Comparison of ENCODE assay signal across 1 cellular context in the genomic region with DNA sequence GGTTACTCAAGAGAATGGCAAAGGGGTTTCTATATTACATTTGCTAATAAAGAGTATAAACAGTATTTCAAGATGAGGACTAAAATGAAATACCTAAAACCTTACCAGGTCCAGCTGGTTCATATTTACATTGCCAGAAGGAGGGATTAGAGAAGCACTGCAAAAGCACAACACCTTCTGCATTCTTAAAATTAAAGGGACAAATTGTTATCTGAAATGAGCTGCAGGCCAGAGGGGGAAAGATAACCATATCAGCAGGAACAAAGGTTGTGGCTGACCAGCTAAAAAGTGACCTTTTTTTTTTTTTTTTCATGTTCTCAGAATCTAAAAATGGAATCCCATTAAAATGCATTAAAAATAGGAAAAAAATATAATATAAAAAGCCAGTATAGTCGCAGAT.
TF ChIP-seq lines count a peak whose summit lies in the region.

No MANE protein-coding gene starts in this region.

TF ChIP-seq in K562, 482 proteins besides CTCF, POLR2A, EP300 and RAD21 (continued from another document):
- TF ChIP-seq, protein P1, sequence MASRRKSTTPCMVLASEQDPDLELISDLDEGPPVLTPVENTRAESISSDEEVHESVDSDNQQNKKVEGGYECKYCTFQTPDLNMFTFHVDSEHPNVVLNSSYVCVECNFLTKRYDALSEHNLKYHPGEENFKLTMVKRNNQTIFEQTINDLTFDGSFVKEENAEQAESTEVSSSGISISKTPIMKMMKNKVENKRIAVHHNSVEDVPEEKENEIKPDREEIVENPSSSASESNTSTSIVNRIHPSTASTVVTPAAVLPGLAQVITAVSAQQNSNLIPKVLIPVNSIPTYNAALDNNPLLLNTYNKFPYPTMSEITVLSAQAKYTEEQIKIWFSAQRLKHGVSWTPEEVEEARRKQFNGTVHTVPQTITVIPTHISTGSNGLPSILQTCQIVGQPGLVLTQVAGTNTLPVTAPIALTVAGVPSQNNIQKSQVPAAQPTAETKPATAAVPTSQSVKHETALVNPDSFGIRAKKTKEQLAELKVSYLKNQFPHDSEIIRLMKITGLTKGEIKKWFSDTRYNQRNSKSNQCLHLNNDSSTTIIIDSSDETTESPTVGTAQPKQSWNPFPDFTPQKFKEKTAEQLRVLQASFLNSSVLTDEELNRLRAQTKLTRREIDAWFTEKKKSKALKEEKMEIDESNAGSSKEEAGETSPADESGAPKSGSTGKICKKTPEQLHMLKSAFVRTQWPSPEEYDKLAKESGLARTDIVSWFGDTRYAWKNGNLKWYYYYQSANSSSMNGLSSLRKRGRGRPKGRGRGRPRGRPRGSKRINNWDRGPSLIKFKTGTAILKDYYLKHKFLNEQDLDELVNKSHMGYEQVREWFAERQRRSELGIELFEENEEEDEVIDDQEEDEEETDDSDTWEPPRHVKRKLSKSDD (conservative IDR thresholded peaks at IDR 0.05; ENCODE audit: low read length) = no peak
- peak; percentile 80 for TF ChIP-seq CBFA2T2 (conservative IDR thresholded peaks at IDR 0.05)
- TF ChIP-seq, protein P2, sequence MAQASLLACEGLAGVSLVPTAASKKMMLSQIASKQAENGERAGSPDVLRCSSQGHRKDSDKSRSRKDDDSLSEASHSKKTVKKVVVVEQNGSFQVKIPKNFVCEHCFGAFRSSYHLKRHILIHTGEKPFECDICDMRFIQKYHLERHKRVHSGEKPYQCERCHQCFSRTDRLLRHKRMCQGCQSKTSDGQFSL (CRISPR knock-in tag; IDR thresholded peaks at IDR 0.05) = no peak
- TF ChIP-seq, protein P2 (tag; IDR thresholded peaks at IDR 0.05) = no peak
- TF ChIP-seq ARID1B (IDR thresholded peaks at IDR 0.05) = peak; percentile 84
- TF ChIP-seq ZNF780A (CRISPR knock-in tag; IDR thresholded peaks at IDR 0.05) = no peak
- TF ChIP-seq GATAD2A (IDR thresholded peaks at IDR 0.05) = no peak
- TF ChIP-seq FOXM1 (IDR thresholded peaks at IDR 0.05; ENCODE audit: low read depth) = peak; percentile 78
- TF ChIP-seq FOXM1 (CRISPR knock-in tag; IDR thresholded peaks at IDR 0.05; ENCODE audit: low read depth) = no peak
- TF ChIP-seq, protein P3, sequence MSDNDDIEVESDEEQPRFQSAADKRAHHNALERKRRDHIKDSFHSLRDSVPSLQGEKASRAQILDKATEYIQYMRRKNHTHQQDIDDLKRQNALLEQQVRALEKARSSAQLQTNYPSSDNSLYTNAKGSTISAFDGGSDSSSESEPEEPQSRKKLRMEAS (CRISPR knock-in tag; IDR thresholded peaks at IDR 0.05) = no peak
- peak; percentile 77; the same call in 1 of the 2 replicates for TF ChIP-seq PML (IDR thresholded peaks at IDR 0.05; ENCODE audit: low read length)
- no peak for TF ChIP-seq YBX1 (IDR thresholded peaks at IDR 0.05)
- TF ChIP-seq SMARCA4 (IDR thresholded peaks at IDR 0.05) = peak; percentile 71
- peak; percentile 76 for TF ChIP-seq MTA2 (IDR thresholded peaks at IDR 0.05; ENCODE audit: low read depth)
- TF ChIP-seq HNRNPK (IDR thresholded peaks at IDR 0.05; ENCODE audit: low read depth, low read length, poor library complexity, severe bottlenecking) = no peak
- no peak for TF ChIP-seq NCOA1 (IDR thresholded peaks at IDR 0.05; ENCODE audit: low read depth)
- TF ChIP-seq EGR1 (conservative IDR thresholded peaks at IDR 0.05) = no peak
- 0 out of 4 replicates have a peak, but pooled peaks of 1 of the 2 experiments have one; percentile 21 for TF ChIP-seq TBL1XR1 (IDR thresholded peaks at IDR 0.05; ENCODE audit: low read length in 2 of 2)
- TF ChIP-seq, protein P4, sequence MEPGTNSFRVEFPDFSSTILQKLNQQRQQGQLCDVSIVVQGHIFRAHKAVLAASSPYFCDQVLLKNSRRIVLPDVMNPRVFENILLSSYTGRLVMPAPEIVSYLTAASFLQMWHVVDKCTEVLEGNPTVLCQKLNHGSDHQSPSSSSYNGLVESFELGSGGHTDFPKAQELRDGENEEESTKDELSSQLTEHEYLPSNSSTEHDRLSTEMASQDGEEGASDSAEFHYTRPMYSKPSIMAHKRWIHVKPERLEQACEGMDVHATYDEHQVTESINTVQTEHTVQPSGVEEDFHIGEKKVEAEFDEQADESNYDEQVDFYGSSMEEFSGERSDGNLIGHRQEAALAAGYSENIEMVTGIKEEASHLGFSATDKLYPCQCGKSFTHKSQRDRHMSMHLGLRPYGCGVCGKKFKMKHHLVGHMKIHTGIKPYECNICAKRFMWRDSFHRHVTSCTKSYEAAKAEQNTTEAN (CRISPR knock-in tag; IDR thresholded peaks at IDR 0.05) = no peak
- TF ChIP-seq, protein P5, sequence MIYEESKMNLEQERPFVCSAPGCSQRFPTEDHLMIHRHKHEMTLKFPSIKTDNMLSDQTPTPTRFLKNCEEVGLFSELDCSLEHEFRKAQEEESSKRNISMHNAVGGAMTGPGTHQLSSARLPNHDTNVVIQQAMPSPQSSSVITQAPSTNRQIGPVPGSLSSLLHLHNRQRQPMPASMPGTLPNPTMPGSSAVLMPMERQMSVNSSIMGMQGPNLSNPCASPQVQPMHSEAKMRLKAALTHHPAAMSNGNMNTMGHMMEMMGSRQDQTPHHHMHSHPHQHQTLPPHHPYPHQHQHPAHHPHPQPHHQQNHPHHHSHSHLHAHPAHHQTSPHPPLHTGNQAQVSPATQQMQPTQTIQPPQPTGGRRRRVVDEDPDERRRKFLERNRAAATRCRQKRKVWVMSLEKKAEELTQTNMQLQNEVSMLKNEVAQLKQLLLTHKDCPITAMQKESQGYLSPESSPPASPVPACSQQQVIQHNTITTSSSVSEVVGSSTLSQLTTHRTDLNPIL (CRISPR knock-in tag; IDR thresholded peaks at IDR 0.05) = no peak
- TF ChIP-seq NR2C2 (CRISPR knock-in tag; IDR thresholded peaks at IDR 0.05) = no peak
- no peak for TF ChIP-seq NR2C2 (tag; IDR thresholded peaks at IDR 0.05)
- TF ChIP-seq ZNF436 (CRISPR knock-in tag; IDR thresholded peaks at IDR 0.05) = no peak
- no peak for TF ChIP-seq RBM14 (IDR thresholded peaks at IDR 0.05; ENCODE audit: borderline replicate concordance, insufficient read depth, low read depth, low read length)
- TF ChIP-seq KAT2B (IDR thresholded peaks at IDR 0.05; ENCODE audit: low read depth, low read length) = no peak
- TF ChIP-seq CBFA2T3 (IDR thresholded peaks at IDR 0.05) = peak; percentile 88
- peak; percentile 54 for TF ChIP-seq STAT5A (IDR thresholded peaks at IDR 0.05; ENCODE audit: borderline replicate concordance, low read length)
- TF ChIP-seq E2F3 (CRISPR knock-in tag; IDR thresholded peaks at IDR 0.05) = no peak
- TF ChIP-seq CTBP1 (IDR thresholded peaks at IDR 0.05; ENCODE audit: borderline replicate concordance) = no peak
- TF ChIP-seq NONO (IDR thresholded peaks at IDR 0.05; ENCODE audit: low read depth in 2 of 2, low read length in 1 of 2) = no peak
- TF ChIP-seq, protein P6, sequence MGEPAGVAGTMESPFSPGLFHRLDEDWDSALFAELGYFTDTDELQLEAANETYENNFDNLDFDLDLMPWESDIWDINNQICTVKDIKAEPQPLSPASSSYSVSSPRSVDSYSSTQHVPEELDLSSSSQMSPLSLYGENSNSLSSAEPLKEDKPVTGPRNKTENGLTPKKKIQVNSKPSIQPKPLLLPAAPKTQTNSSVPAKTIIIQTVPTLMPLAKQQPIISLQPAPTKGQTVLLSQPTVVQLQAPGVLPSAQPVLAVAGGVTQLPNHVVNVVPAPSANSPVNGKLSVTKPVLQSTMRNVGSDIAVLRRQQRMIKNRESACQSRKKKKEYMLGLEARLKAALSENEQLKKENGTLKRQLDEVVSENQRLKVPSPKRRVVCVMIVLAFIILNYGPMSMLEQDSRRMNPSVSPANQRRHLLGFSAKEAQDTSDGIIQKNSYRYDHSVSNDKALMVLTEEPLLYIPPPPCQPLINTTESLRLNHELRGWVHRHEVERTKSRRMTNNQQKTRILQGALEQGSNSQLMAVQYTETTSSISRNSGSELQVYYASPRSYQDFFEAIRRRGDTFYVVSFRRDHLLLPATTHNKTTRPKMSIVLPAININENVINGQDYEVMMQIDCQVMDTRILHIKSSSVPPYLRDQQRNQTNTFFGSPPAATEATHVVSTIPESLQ (CRISPR knock-in tag; IDR thresholded peaks at IDR 0.05) = no peak
- TF ChIP-seq, protein P7, sequence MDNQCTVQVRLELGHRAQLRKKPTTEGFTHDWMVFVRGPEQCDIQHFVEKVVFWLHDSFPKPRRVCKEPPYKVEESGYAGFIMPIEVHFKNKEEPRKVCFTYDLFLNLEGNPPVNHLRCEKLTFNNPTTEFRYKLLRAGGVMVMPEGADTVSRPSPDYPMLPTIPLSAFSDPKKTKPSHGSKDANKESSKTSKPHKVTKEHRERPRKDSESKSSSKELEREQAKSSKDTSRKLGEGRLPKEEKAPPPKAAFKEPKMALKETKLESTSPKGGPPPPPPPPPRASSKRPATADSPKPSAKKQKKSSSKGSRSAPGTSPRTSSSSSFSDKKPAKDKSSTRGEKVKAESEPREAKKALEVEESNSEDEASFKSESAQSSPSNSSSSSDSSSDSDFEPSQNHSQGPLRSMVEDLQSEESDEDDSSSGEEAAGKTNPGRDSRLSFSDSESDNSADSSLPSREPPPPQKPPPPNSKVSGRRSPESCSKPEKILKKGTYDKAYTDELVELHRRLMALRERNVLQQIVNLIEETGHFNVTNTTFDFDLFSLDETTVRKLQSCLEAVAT (IDR thresholded peaks at IDR 0.05) = no peak
